In genomic region chr15:91473894-91474293, GRCh38 we compare ENCODE assay signal across 20 cellular contexts.
"Had no signal": no experiment of that assay in that cellular context is flagged by ENCODE, and none has a peak within 500 bp of the region (broad histone marks: within the 10 kb centered on the region; RNA-seq: fewer than 3 reads in every experiment).

No MANE protein-coding gene starts in this region.

- H3K4me3 ChIP-seq: adrenal gland, heart right ventricle, left ventricle myocardium inferior, sigmoid colon, spleen, thoracic aorta had no signal

- H3K36me3 ChIP-seq: adrenal gland, heart right ventricle, left ventricle myocardium inferior, sigmoid colon, spleen, thoracic aorta, WERI-Rb-1 had no signal

- H3K4me3 Mint-ChIP-seq: activated naive CD4-positive, alpha-beta T cell treated with anti-CD3 and anti-CD28 coated beads for 36 hours; activated T-cell treated with anti-CD3 and anti-CD28 coated beads, Interleukin-2, amount 50 U/mL, for 24 hours; dendritic cell treated with granulocyte-macrophage colony-stimulating factor and Interleukin-4, amounts not matched to agents 40 ng/mL and 50 ng/mL, for 4 days; stimulated activated memory B cell treated with anti-CD40 and anti-IgM and Interleukin-4, amounts not matched to agents 10 μg/mL and 1 μg/mL and 100 μg/mL, for 72 hours had no signal

- H3K9me3 ChIP-seq: adrenal gland, heart right ventricle, left ventricle myocardium inferior, sigmoid colon, spleen, thoracic aorta had no signal

- H3K4me1 Mint-ChIP-seq: stimulated activated memory B cell treated with anti-CD40 and anti-IgM and Interleukin-4, amounts not matched to agents 10 μg/mL and 1 μg/mL and 100 μg/mL, for 72 hours had no signal

- H3K36me3 Mint-ChIP-seq: stimulated activated memory B cell treated with anti-CD40 and anti-IgM and Interleukin-4, amounts not matched to agents 10 μg/mL and 1 μg/mL and 100 μg/mL, for 72 hours had no signal

- H3K27ac ChIP-seq: adrenal gland, heart right ventricle, left ventricle myocardium inferior, sigmoid colon, spleen, thoracic aorta, WERI-Rb-1 had no signal

- DNase-seq: activated CD4-positive, alpha-beta T cell treated with anti-CD3 and anti-CD28 coated beads for 1 hour; activated CD4-positive, alpha-beta T cell treated with anti-CD3 and anti-CD28 coated beads, Interleukin-2, amount 50 U/mL, for 48 hours; activated naive CD4-positive, alpha-beta T cell treated with anti-CD3 and anti-CD28 coated beads for 36 hours; activated T-cell treated with anti-CD3 and anti-CD28 coated beads, Interleukin-2, amount 50 U/mL, for 24 hours; adrenal gland; cerebellar nuclear complex; effector memory CD4-positive, alpha-beta T cell; heart right ventricle; kidney glomerular epithelial cell; left ventricle myocardium inferior; occipital lobe; posterior cingulate gyrus; sigmoid colon; spleen; stimulated activated CD4-positive, alpha-beta T cell treated with anti-CD3 and anti-CD28 coated beads, Interleukin-4, amount 100 ng/mL, for 4 hours; WERI-Rb-1 had no signal

- ATAC-seq: heart right ventricle; stimulated activated memory B cell treated with anti-CD40 and anti-IgM and Interleukin-4, amounts not matched to agents 10 μg/mL and 1 μg/mL and 100 μg/mL, for 72 hours had no signal

- H3K27me3 Mint-ChIP-seq: activated T-cell treated with anti-CD3 and anti-CD28 coated beads, Interleukin-2, amount 50 U/mL, for 24 hours; stimulated activated memory B cell treated with anti-CD40 and anti-IgM and Interleukin-4, amounts not matched to agents 10 μg/mL and 1 μg/mL and 100 μg/mL, for 72 hours had no signal

- H3K9me3 Mint-ChIP-seq: dendritic cell treated with granulocyte-macrophage colony-stimulating factor and Interleukin-4, amounts not matched to agents 40 ng/mL and 50 ng/mL, for 4 days; stimulated activated memory B cell treated with anti-CD40 and anti-IgM and Interleukin-4, amounts not matched to agents 10 μg/mL and 1 μg/mL and 100 μg/mL, for 72 hours had no signal

- H3K27ac Mint-ChIP-seq: activated naive CD4-positive, alpha-beta T cell treated with anti-CD3 and anti-CD28 coated beads for 36 hours; activated T-cell treated with anti-CD3 and anti-CD28 coated beads, Interleukin-2, amount 50 U/mL, for 24 hours; activated T-helper 2 cell treated with anti-CD3 and anti-CD28 coated beads, Interferon-gamma antibody, Interleukin-2, Interleukin-4, amounts not matched to agents 10 μg/mL and 5 μg/mL and 100 μg/mL, durations not matched to agents 14 hours and 24 hours and 36 hours; dendritic cell treated with granulocyte-macrophage colony-stimulating factor and Interleukin-4, amounts not matched to agents 40 ng/mL and 50 ng/mL, for 4 days; stimulated activated memory B cell treated with anti-CD40 and anti-IgM and Interleukin-4, amounts not matched to agents 10 μg/mL and 1 μg/mL and 100 μg/mL, for 72 hours had no signal
